ENCODE assay signal across 1 cellular context in the genomic region with DNA sequence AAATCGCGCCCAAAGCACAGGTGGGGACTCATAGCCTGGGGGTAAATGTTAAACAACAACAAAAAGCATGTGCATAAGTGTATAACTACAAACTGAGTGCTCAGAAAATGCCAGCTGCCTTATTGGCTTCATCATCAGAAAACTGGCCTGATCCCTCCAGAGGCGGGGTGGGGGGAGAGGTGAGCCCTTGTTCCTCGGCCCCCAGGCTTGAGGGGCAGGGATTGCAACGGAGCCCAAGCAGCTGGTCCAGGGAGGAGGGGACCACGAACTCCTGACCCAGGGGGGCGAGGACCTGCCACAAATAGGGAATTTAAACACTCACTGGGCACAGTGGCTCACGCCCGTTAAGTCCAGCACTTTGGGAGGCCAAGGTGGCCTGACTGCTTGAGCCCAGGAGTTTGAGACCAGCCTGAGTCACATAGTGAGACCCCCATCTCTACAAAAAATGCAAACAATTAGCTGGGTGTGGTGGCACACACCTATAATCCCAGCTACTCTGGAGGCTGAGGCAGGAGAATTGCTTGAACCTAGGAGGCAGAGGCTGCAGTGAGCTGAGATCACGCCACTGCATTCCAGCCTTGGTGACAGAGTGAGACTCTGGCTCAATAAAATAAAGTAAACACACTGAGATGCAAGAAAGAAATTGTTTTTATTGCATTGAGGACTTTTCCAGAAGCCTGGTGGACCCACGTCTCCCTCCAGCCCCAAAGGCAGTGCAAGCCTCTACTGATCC.
TF ChIP-seq lines count a peak whose summit lies in the region.

No MANE protein-coding gene starts in this region.

TF ChIP-seq in neural cell, 6 proteins besides CTCF, POLR2A, EP300 and RAD21 (continued from another document):
- no peak for TF ChIP-seq REST (IDR thresholded peaks at IDR 0.05; ENCODE audit: borderline replicate concordance)
